9 cellular contexts compared by ENCODE assay signal in the genomic region with DNA sequence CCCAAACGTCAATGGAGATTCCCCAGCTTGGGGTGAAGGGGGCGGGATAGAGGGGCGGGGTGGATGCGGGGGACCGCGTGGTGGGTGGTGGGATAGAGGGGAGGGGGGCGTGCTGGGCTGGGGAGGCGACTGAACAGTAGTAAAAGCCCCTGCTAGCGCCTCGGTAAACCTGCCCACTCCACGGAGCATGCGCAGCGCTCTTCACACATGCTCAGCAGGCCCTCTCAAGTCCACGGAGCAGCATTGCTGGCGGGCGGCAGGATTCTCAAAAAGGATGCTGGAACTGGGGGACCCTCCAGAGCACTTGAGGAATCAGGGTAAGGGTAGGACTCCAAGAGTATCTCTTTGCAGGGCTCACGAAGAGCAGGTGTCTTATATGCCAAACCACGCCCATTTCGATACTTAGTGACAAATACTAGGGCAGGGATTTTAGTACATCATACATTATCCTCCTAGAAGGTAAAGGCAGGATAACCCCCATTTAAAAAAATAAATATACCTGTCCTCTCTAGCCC. TPM values are rescaled to one million over a fixed set of nuclear protein-coding genes. Genes with fewer than 3 reads are reported as not detected.
DNase-seq lines count a peak whose midpoint lies in the region; ATAC-seq, FAIRE-seq and TF ChIP-seq lines count a peak whose summit lies in the region.
"Had no signal": no experiment of that assay in that cellular context is flagged by ENCODE, and none has a peak within 500 bp of the region (broad histone marks: within the 10 kb centered on the region; RNA-seq: fewer than 3 reads in every experiment).

No MANE protein-coding gene starts in this region.

- H3K9me3 Mint-ChIP-seq in HFFc6: no peaks in the 10 kb centered on the region
- H3K9me3 Mint-ChIP-seq in immature natural killer cell: peaks cover 0 to 9% (median 5%) of the 10 kb centered on the region in 6 donors
- H3K9me3 Mint-ChIP-seq: T-helper 1 cell treated with Interleukin-12 subunit alpha and Interleukin-12 subunit beta and Interleukin-4 antibody, amounts not matched to agents 30 μg/mL and 1 μg/mL, for 36 hours had no signal

- H3K27ac ChIP-seq in brain microvascular endothelial cell: no peak overlapping the region
- H3K27ac ChIP-seq in small intestine (ENCODE audit: low read depth in 1 of 2, low read length in 1 of 2): no peak overlapping the region

- no peaks in the 10 kb centered on the region for H3K36me3 Mint-ChIP-seq in HFFc6 (ENCODE audit: low read depth)
- no peaks in the 10 kb centered on the region for H3K36me3 Mint-ChIP-seq in immature natural killer cell

- H3K27me3 Mint-ChIP-seq in HFFc6 (ENCODE audit: insufficient read depth) (no peaks in the 10 kb centered on the region), immature natural killer cell (ENCODE audit: low read depth in 3 of 3) (peaks cover 2 to 13% (median 6%) of the 10 kb centered on the region in 3 donors)

- H3K27ac Mint-ChIP-seq in HFFc6 (no peak overlapping the region), immature natural killer cell (no peak overlapping the region)
- H3K27ac Mint-ChIP-seq: T-helper 1 cell treated with Interleukin-12 subunit alpha and Interleukin-12 subunit beta and Interleukin-4 antibody, amounts not matched to agents 30 μg/mL and 1 μg/mL, for 36 hours had no signal

- H3K4me1 ChIP-seq in small intestine (ENCODE audit: control insufficient read depth in 2 of 2, insufficient read depth in 1 of 2, low read depth in 1 of 2, low read length in 1 of 2): no peaks in the 10 kb centered on the region

- H3K4me3 ChIP-seq in brain microvascular endothelial cell (ENCODE audit: low read depth, low read length) (peak overlapping the region; percentile 63), small intestine (ENCODE audit: low read depth in 1 of 2, low read length in 2 of 2) (peak overlapping the region; percentile 40 to 56)

- H3K4me3 Mint-ChIP-seq in HFFc6: peak overlapping the region; percentile 95
- peak overlapping the region in 4 of 5 donors; percentile 16 to 36 (median 26) for H3K4me3 Mint-ChIP-seq in immature natural killer cell

- no peak for ATAC-seq in GM19035 (IDR thresholded peaks at IDR 0.05; ENCODE audit: unreplicated experiment)

- H3K9me3 ChIP-seq in small intestine (ENCODE audit: control insufficient read depth, low read depth): no peaks in the 10 kb centered on the region

- peaks cover 15% of the 10 kb centered on the region for H3K4me1 Mint-ChIP-seq in HFFc6 (ENCODE audit: low read depth)
- peaks cover 0 to 5% of the 10 kb centered on the region in 2 donors for H3K4me1 Mint-ChIP-seq in immature natural killer cell

- in situ Hi-C loops in G401 (cut with HindIII; ENCODE audit: low sequenced_read_pairs): no loop called here
- in situ Hi-C loops in brain microvascular endothelial cell (cut with HindIII; ENCODE audit: low pct_ligation_motif_present, low sequenced_read_pairs): no loop called here

- no peak for FAIRE-seq in small intestine (lab: Jason Lieb, UNC)

- H3K36me3 ChIP-seq in brain microvascular endothelial cell (replicated peaks) (no peaks in the 10 kb centered on the region), small intestine (ENCODE audit: control insufficient read depth in 2 of 2, insufficient read depth in 2 of 2, low read length in 2 of 2) (no peaks in the 10 kb centered on the region)

- TF ChIP-seq CTCF in HFFc6 (IDR thresholded peaks at IDR 0.05): no peak
- peak; percentile 2 for TF ChIP-seq CTCF in brain microvascular endothelial cell (IDR thresholded peaks at IDR 0.05; ENCODE audit: low read depth, low read length, missing control alignments)

- 6 to 40% (median 10%) methylated on average over 12 to 19 of the region's 19 CpGs for WGBS in small intestine, 3 donors

- peak; percentile 75 for DNase-seq in G401 (ENCODE audit: low spot score)
- DNase-seq in HFFc6: peak; percentile 32
- DNase-seq in NCI-H2227 (lab: John Stamatoyannopoulos, UW; ENCODE audit: unreplicated experiment): peak; percentile 84
- DNase-seq in brain microvascular endothelial cell: peak; percentile 2
- no peak for DNase-seq in immature natural killer cell
- DNase-seq in small intestine: peak; percentile 39
- no peak for DNase-seq in OCI-M2 (lab: John Stamatoyannopoulos, UW; ENCODE audit: unreplicated experiment)

- H3K27me3 ChIP-seq in brain microvascular endothelial cell (replicated peaks): no peaks in the 10 kb centered on the region
- H3K27me3 ChIP-seq in small intestine (ENCODE audit: control insufficient read depth in 2 of 2, insufficient read depth in 2 of 2, low read length in 2 of 2): no peaks in the 10 kb centered on the region

RNA-seq across cellular contexts. Expression of gene RPS6KA6, which starts 0.4 kb away (rescaled TPM):
- 1.4 and 2.5 TPM in 2 replicates for total RNA-seq in G401 (2014; rRNA removed; shearing (Covaris generic))
- total RNA-seq in HFFc6 (2021; fragmentation: NEBNext Ultra II Directional; extraction: Animal tissue kit (Norgen Biotek cat#: 25700)): 1 to 10 TPM; 5.3 to 8.0 (median 5.9) TPM
- polyA plus RNA-seq in immature natural killer cell (not detected), small intestine (1 to 10 TPM; 2.2 to 4.0 (median 3.5) TPM)

Comparison
In these comparisons a context has a peak if more than half of its experiments do, and no peak if none do; other contexts are left out.
1. DNase-seq: peak in G401 (single experiment), HFFc6 (single experiment), NCI-H2227 (single experiment), brain microvascular endothelial cell (single experiment) and small intestine (single experiment); none in immature natural killer cell (0 of 3) and OCI-M2 (single experiment).